Comparison of ENCODE assay signal across 1 cellular context in the genomic region with DNA sequence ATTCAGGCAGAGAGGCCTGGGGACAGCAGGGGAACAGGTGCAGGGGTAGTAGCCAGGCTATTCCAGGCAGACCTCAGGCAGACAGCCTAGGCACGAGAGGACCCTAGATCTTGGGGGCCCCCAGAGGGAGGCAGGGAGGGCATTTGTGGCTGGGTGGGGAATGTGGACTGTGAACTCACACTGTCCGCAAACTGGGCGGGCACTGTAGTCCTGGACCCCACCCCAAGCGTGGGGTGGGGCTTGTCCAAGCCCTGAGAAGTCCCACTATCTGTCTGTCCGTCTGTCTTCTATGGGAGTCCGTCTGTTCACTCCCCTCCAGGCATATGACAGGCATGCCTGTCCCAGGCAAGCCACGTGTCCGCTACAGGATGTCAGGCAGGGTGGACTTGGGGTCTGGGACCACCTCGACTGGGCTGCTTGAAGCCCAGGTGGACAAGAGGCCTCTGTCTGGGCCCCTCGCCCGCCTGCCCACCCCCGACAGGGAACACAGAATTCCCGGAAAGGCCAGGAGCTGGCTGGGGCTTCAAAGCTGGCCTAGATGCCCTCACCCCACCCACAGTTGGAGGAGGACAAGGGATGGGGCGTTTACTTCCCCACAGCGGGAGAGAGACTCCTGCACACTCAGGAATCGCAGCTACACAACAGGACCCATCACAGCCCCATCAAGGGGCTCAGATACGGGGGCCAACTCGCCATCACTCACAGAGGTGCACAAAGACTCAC.
TF ChIP-seq lines count a peak whose summit lies in the region.

A gene (minus strand): TSS at position 151 of the 723 bp plus-strand sequence. CDS start 2,336 bp downstream, outside the sequence.

TF ChIP-seq in WTC11, 78 proteins besides CTCF, POLR2A, EP300 and RAD21 (continued from another document):
- TF ChIP-seq, protein P1, sequence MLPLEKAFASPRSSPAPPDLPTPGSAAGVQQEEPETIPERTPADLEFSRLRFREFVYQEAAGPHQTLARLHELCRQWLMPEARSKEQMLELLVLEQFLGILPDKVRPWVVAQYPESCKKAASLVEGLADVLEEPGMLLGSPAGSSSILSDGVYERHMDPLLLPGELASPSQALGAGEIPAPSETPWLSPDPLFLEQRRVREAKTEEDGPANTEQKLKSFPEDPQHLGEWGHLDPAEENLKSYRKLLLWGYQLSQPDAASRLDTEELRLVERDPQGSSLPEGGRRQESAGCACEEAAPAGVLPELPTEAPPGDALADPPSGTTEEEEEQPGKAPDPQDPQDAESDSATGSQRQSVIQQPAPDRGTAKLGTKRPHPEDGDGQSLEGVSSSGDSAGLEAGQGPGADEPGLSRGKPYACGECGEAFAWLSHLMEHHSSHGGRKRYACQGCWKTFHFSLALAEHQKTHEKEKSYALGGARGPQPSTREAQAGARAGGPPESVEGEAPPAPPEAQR (CRISPR knock-in tag; IDR thresholded peaks at IDR 0.05), result no peak
TF ChIP-seq in WTC11: peak in this region for 0.
